Comparison of ENCODE assay signal across 8 cellular contexts in the genomic region with DNA sequence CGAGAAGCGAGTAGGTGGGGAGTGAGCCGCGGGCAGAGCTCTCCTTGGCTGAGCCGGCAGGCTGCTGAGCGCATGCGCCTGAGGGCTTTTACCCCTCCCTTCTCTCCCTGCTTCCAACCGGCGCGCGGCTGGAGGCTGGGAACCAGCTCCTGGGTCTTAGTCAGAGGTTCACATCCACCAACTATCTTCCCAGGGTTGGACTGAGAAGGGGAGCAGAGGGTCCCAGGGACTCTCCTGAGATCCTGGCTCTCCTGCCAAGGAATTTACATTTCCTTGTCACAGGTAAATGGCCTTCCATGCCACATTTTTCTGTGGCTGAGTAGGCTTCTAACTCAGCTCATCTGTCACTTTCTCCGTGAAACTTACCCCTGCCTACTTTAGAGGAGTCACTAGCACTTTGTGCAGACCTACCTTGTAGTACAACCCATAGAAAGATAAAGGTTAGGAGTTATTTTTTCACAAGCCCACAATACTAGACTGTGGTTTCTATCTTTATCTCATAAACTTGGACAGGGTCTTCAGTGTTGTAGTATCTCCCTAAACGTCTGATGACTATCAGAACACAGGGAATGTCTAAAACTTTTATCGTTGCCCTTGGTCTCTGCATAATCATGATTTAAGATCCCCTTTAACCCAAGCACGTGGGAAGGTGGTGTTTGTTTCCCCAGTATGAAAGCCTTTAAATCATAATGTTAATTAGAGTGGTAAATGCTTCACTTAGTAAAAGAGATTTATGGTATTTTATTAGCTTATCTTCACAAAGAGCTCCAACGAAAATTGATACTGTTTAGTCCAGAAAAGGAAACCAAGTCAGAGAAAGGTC. TPM values are rescaled to one million over a fixed set of nuclear protein-coding genes. Genes with fewer than 3 reads are reported as not detected.
DNase-seq lines count a peak whose midpoint lies in the region; ATAC-seq and TF ChIP-seq lines count a peak whose summit lies in the region.

No MANE protein-coding gene starts in this region.

- H3K27me3 Mint-ChIP-seq in activated naive CD8-positive, alpha-beta T cell treated with anti-CD3 and anti-CD28 coated beads, Interleukin-2, amount 50 U/mL, for 24 hours: no peaks in the 10 kb centered on the region
- no peaks in the 10 kb centered on the region for H3K27me3 Mint-ChIP-seq in stimulated activated naive B cell treated with anti-CD40 and anti-IgM and Interleukin-4, amounts not matched to agents 10 μg/mL and 1 μg/mL and 100 μg/mL, for 72 hours

- no peaks in the 10 kb centered on the region for H3K9me3 ChIP-seq in A673 (ENCODE audit: low read depth, low read length, poor library complexity, severe bottlenecking)
- no peaks in the 10 kb centered on the region for H3K9me3 ChIP-seq in iPS-18c (ENCODE audit: control insufficient read depth, insufficient read depth, low read length)

- no peak for TF ChIP-seq CTCF in A673 (conservative IDR thresholded peaks at IDR 0.05; ENCODE audit: low read depth, low read length)

- peaks cover 52% of the 10 kb centered on the region for H3K4me1 Mint-ChIP-seq in activated naive CD8-positive, alpha-beta T cell treated with anti-CD3 and anti-CD28 coated beads, Interleukin-2, amount 50 U/mL, for 24 hours
- peaks cover 38 to 81% of the 10 kb centered on the region in 2 donors for H3K4me1 Mint-ChIP-seq in stimulated activated naive B cell treated with anti-CD40 and anti-IgM and Interleukin-4, amounts not matched to agents 10 μg/mL and 1 μg/mL and 100 μg/mL, for 72 hours

- BruUV-seq in A673 (replicated peaks; lab: Mats Ljungman, UMichigan): TSS peak; percentile 64

- peaks cover 11% of the 10 kb centered on the region for H3K36me3 Mint-ChIP-seq in activated naive CD8-positive, alpha-beta T cell treated with anti-CD3 and anti-CD28 coated beads, Interleukin-2, amount 50 U/mL, for 24 hours (ENCODE audit: low read depth)
- peaks cover 0 to 4% of the 10 kb centered on the region in 2 donors for H3K36me3 Mint-ChIP-seq in stimulated activated naive B cell treated with anti-CD40 and anti-IgM and Interleukin-4, amounts not matched to agents 10 μg/mL and 1 μg/mL and 100 μg/mL, for 72 hours

- no peaks in the 10 kb centered on the region for H3K27me3 ChIP-seq in A673 (replicated peaks; ENCODE audit: insufficient read depth, low read depth, low read length, poor library complexity)

- POLR2A ChIA-PET in A673 (lab: Charles Lee; ENCODE audit: low non-redundant PET): no interaction called here

- peak overlapping the region; percentile 62 for H3K4me3 ChIP-seq in A673 (ENCODE audit: low read depth, low read length, poor library complexity, severe bottlenecking)
- peak overlapping the region; percentile 62 for H3K4me3 ChIP-seq in iPS-18c (ENCODE audit: insufficient read depth, low read depth, low read length)

- ATAC-seq in GM18520 (IDR thresholded peaks at IDR 0.05; ENCODE audit: unreplicated experiment) (peak; percentile 80), HG03469 (IDR thresholded peaks at IDR 0.05; ENCODE audit: unreplicated experiment) (peak; percentile 68)
- ATAC-seq in activated naive CD8-positive, alpha-beta T cell treated with anti-CD3 and anti-CD28 coated beads, Interleukin-2, amount 50 U/mL, for 24 hours: peak; percentile 58
- peak in 1 of 2 donors; percentile 0 for ATAC-seq in stimulated activated naive B cell treated with anti-CD40 and anti-IgM and Interleukin-4, amounts not matched to agents 10 μg/mL and 1 μg/mL and 100 μg/mL, for 72 hours (replicated peaks)

- DNase-seq in A673 (ENCODE audit: low spot score) (no peak), NCI-H2081 treated with DMSO at 0.1 percent for 48 hours (lab: John Stamatoyannopoulos, UW) (no peak), NOMO-1 treated with dmso at 0.1 percent for 144 hours (lab: John Stamatoyannopoulos, UW; ENCODE audit: unreplicated experiment) (no peak)
- DNase-seq in activated naive CD8-positive, alpha-beta T cell treated with anti-CD3 and anti-CD28 coated beads, Interleukin-2, amount 50 U/mL, for 24 hours: no peak
- no peak for DNase-seq in stimulated activated naive B cell treated with anti-CD40 and anti-IgM and Interleukin-4, amounts not matched to agents 10 μg/mL and 1 μg/mL and 100 μg/mL, for 72 hours

- H3K27ac Mint-ChIP-seq in activated naive CD8-positive, alpha-beta T cell treated with anti-CD3 and anti-CD28 coated beads, Interleukin-2, amount 50 U/mL, for 24 hours: peak overlapping the region; percentile 96
- H3K27ac Mint-ChIP-seq in stimulated activated naive B cell treated with anti-CD40 and anti-IgM and Interleukin-4, amounts not matched to agents 10 μg/mL and 1 μg/mL and 100 μg/mL, for 72 hours: peak overlapping the region; percentile 80

- intact Hi-C loops in A673 (cut with micrococcal nuclease; ENCODE audit: unreplicated experiment): no loop called here

- no peaks in the 10 kb centered on the region for H3K9me3 Mint-ChIP-seq in activated naive CD8-positive, alpha-beta T cell treated with anti-CD3 and anti-CD28 coated beads, Interleukin-2, amount 50 U/mL, for 24 hours
- H3K9me3 Mint-ChIP-seq in stimulated activated naive B cell treated with anti-CD40 and anti-IgM and Interleukin-4, amounts not matched to agents 10 μg/mL and 1 μg/mL and 100 μg/mL, for 72 hours: no peaks in the 10 kb centered on the region

- CTCF ChIA-PET in A673 (lab: Charles Lee): interaction anchor here (1.1 kb wide), 1 partner anchor 98 kb away, joined by 7 read pairs; no protein-coding TSS in a partner anchor

- H3K4me1 ChIP-seq in A673 (ENCODE audit: insufficient read depth, low read length, poor library complexity, severe bottlenecking): peaks cover 23% of the 10 kb centered on the region

- peak overlapping the region; percentile 93 for H3K27ac ChIP-seq in A673 (ENCODE audit: low read depth, low read length, poor library complexity, severe bottlenecking)

- H3K4me3 Mint-ChIP-seq in activated naive CD8-positive, alpha-beta T cell treated with anti-CD3 and anti-CD28 coated beads, Interleukin-2, amount 50 U/mL, for 24 hours: peak overlapping the region; percentile 90
- H3K4me3 Mint-ChIP-seq in stimulated activated naive B cell treated with anti-CD40 and anti-IgM and Interleukin-4, amounts not matched to agents 10 μg/mL and 1 μg/mL and 100 μg/mL, for 72 hours: peak overlapping the region; percentile 88 to 97

- no peaks in the 10 kb centered on the region for H3K36me3 ChIP-seq in A673 (ENCODE audit: insufficient read depth, low read length, poor library complexity, severe bottlenecking)

RNA-seq across cellular contexts. Expression of a gene that starts 0.6 kb away (rescaled TPM):
- total RNA-seq in A673 (2021): 40.7 and 44.5 TPM in 2 replicates
